Comparison of ENCODE assay signal across 1 cellular context in the genomic region with DNA sequence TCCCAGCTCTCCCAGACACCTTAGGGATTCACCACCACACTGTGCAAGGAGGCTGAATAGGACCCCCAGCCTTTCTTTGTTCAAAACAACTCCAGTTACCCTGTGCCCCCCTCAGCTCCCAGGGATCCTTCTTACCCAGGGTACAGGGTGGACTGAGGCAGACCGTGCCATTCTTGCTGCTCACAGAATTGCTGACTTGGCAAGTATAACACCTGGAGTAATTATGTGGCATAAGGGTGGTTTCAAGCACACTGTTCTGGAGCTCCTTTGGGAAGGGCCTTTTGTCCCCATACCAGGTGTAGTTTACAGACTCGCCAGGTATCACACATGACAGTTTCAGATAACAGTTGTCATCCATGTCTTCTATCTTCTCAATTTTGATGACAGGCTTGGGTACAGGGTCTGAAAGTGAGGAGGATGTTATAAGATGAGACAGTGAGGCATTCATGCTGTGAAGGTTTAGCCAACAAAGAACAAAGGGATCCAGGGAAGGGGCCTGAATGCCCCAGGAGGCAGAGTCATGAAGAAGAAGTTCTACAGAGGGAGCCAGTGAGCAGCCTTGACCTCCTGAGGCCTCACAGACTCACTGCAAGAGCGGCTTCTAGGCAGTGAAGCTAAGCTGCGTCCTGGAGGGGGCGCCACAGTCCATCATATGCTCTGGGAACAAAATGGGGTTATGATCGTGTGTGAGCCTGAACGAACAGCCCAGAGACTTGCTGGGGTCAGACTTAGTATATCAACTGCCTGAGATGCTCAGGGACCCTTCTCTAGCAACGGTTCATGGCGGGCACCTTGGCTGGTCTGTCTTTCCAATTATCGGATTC.
TF ChIP-seq lines count a peak whose summit lies in the region.

No MANE protein-coding gene starts in this region.

TF ChIP-seq in HCT116, 20 proteins besides CTCF, POLR2A, EP300 and RAD21 (continued from another document):
- TF ChIP-seq, protein P1, sequence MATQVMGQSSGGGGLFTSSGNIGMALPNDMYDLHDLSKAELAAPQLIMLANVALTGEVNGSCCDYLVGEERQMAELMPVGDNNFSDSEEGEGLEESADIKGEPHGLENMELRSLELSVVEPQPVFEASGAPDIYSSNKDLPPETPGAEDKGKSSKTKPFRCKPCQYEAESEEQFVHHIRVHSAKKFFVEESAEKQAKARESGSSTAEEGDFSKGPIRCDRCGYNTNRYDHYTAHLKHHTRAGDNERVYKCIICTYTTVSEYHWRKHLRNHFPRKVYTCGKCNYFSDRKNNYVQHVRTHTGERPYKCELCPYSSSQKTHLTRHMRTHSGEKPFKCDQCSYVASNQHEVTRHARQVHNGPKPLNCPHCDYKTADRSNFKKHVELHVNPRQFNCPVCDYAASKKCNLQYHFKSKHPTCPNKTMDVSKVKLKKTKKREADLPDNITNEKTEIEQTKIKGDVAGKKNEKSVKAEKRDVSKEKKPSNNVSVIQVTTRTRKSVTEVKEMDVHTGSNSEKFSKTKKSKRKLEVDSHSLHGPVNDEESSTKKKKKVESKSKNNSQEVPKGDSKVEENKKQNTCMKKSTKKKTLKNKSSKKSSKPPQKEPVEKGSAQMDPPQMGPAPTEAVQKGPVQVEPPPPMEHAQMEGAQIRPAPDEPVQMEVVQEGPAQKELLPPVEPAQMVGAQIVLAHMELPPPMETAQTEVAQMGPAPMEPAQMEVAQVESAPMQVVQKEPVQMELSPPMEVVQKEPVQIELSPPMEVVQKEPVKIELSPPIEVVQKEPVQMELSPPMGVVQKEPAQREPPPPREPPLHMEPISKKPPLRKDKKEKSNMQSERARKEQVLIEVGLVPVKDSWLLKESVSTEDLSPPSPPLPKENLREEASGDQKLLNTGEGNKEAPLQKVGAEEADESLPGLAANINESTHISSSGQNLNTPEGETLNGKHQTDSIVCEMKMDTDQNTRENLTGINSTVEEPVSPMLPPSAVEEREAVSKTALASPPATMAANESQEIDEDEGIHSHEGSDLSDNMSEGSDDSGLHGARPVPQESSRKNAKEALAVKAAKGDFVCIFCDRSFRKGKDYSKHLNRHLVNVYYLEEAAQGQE (IDR thresholded peaks at IDR 0.05; ENCODE audit: low read depth) = no peak
- no peak for TF ChIP-seq ELF1 (IDR thresholded peaks at IDR 0.05; ENCODE audit: borderline replicate concordance, low read depth)
- no peak for TF ChIP-seq CEBPB (IDR thresholded peaks at IDR 0.05; ENCODE audit: low read depth)
- no peak for TF ChIP-seq SRF (IDR thresholded peaks at IDR 0.05; ENCODE audit: low read depth)
- no peak for TF ChIP-seq ZFX (IDR thresholded peaks at IDR 0.05)
- TF ChIP-seq CBX3 (IDR thresholded peaks at IDR 0.05; ENCODE audit: low read depth) = 0 out of 2 replicates have a peak, but pooled peaks have one; percentile 28
- TF ChIP-seq JUND (IDR thresholded peaks at IDR 0.05) = no peak
- no peak for TF ChIP-seq POLR2AphosphoS5 (IDR thresholded peaks at IDR 0.05; ENCODE audit: low read depth, low read length)
- TF ChIP-seq FOSL1 (IDR thresholded peaks at IDR 0.05; ENCODE audit: low read depth) = no peak
- TF ChIP-seq YY1 (IDR thresholded peaks at IDR 0.05; ENCODE audit: extremely low read depth, insufficient replicate concordance, low read depth, low read length) = no peak
- no peak for TF ChIP-seq EZH2 (IDR thresholded peaks at IDR 0.05)
- TF ChIP-seq EGR1 (IDR thresholded peaks at IDR 0.05; ENCODE audit: low read depth) = no peak
- TF ChIP-seq, protein P2, sequence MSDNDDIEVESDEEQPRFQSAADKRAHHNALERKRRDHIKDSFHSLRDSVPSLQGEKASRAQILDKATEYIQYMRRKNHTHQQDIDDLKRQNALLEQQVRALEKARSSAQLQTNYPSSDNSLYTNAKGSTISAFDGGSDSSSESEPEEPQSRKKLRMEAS (IDR thresholded peaks at IDR 0.05) = no peak
